ENCODE assay signal across 11 cellular contexts in genomic region chr6:109001554-109001953, GRCh38.
DNase-seq lines count a peak whose midpoint lies in the region; ATAC-seq and TF ChIP-seq lines count a peak whose summit lies in the region.
"Had no signal": no experiment of that assay in that cellular context is flagged by ENCODE, and none has a peak within 500 bp of the region (broad histone marks: within the 10 kb centered on the region; RNA-seq: fewer than 3 reads in every experiment).

No MANE protein-coding gene starts in this region.

- ATAC-seq in right cardiac atrium (peak in 1 of 2 donors; percentile 33), GM23338 (no peak)
- ATAC-seq in stimulated activated effector memory CD8-positive, alpha-beta T cell treated with anti-CD3 and anti-CD28 coated beads, Interleukin-12 subunit alpha, Interleukin-12 subunit beta, amount 100 ng/mL, for 72 hours, result no peak
- ATAC-seq: stimulated activated memory B cell treated with anti-CD40 and anti-IgM and Interleukin-4, amounts not matched to agents 10 μg/mL and 1 μg/mL and 100 μg/mL, for 72 hours had no signal

- H3K9me3 ChIP-seq in Loucy (ENCODE audit: insufficient read depth, low read depth, low read length), result no peaks in the 10 kb centered on the region
- H3K9me3 ChIP-seq in SK-N-MC (ENCODE audit: low read depth, low read length), result no peaks in the 10 kb centered on the region
- H3K9me3 ChIP-seq in right cardiac atrium (ENCODE audit: control insufficient read depth, low read length), result no peaks in the 10 kb centered on the region

- no peak overlapping the region for H2AFZ ChIP-seq in Loucy (ENCODE audit: low read length)
- H2AFZ ChIP-seq in GM23338, result no peak overlapping the region

- H3K79me2 ChIP-seq in Loucy (ENCODE audit: insufficient read depth, low read length) (peaks cover 29% of the 10 kb centered on the region), GM23338 (replicated peaks; ENCODE audit: insufficient read depth) (peaks cover 32% of the 10 kb centered on the region)

- H3K4me3 ChIP-seq in Loucy (ENCODE audit: low read length, poor library complexity, severe bottlenecking) (no peak overlapping the region), SK-N-MC (peak overlapping the region; percentile 44), right cardiac atrium (ENCODE audit: low read length) (peak overlapping the region; percentile 26), GM23338 (no peak overlapping the region)

- H4K20me1 ChIP-seq in Loucy (ENCODE audit: insufficient read depth, low read length, poor library complexity, severe bottlenecking) (no peaks in the 10 kb centered on the region), GM23338 (replicated peaks; ENCODE audit: insufficient read depth) (peaks cover 3% of the 10 kb centered on the region; the same call in 1 of the 2 replicates)

- 63% methylated on average over 2 of the region's 2 CpGs for WGBS in right cardiac atrium

- H3K4me2 ChIP-seq in Loucy (ENCODE audit: low read depth, low read length, poor library complexity, severe bottlenecking) (peak overlapping the region; percentile 31), GM23338 (no peak overlapping the region)

- H3K9ac ChIP-seq in Loucy (ENCODE audit: low read depth, low read length, poor library complexity, severe bottlenecking), result no peak overlapping the region
- peak overlapping the region; percentile 13 for H3K9ac ChIP-seq in SK-N-MC (ENCODE audit: insufficient read length)

- peaks cover 17% of the 10 kb centered on the region for H3K4me1 Mint-ChIP-seq in stimulated activated effector memory CD8-positive, alpha-beta T cell treated with anti-CD3 and anti-CD28 coated beads, Interleukin-12 subunit alpha, Interleukin-12 subunit beta, amount 100 ng/mL, for 72 hours
- H3K4me1 Mint-ChIP-seq in GM23338, result peaks cover 4% of the 10 kb centered on the region
- H3K4me1 Mint-ChIP-seq: stimulated activated memory B cell treated with anti-CD40 and anti-IgM and Interleukin-4, amounts not matched to agents 10 μg/mL and 1 μg/mL and 100 μg/mL, for 72 hours had no signal

- H3K4me1 ChIP-seq in Loucy (ENCODE audit: insufficient read depth, low read length, poor library complexity, severe bottlenecking) (peaks cover 32% of the 10 kb centered on the region), right cardiac atrium (ENCODE audit: control insufficient read depth, insufficient read depth, low read length) (peaks cover 1% of the 10 kb centered on the region), GM23338 (ENCODE audit: insufficient read depth) (peaks cover 2% of the 10 kb centered on the region; the same call in 1 of the 2 replicates)

- no peaks in the 10 kb centered on the region for H3K9me3 Mint-ChIP-seq in stimulated activated effector memory CD8-positive, alpha-beta T cell treated with anti-CD3 and anti-CD28 coated beads, Interleukin-12 subunit alpha, Interleukin-12 subunit beta, amount 100 ng/mL, for 72 hours
- no peaks in the 10 kb centered on the region for H3K9me3 Mint-ChIP-seq in GM23338
- H3K9me3 Mint-ChIP-seq: activated T-cell treated with anti-CD3 and anti-CD28 coated beads, Interleukin-2, amount 50 U/mL, for 24 hours; stimulated activated memory B cell treated with anti-CD40 and anti-IgM and Interleukin-4, amounts not matched to agents 10 μg/mL and 1 μg/mL and 100 μg/mL, for 72 hours had no signal

- H3K27me3 Mint-ChIP-seq in GM23338 (ENCODE audit: insufficient read depth, low read depth, poor library complexity), result no peaks in the 10 kb centered on the region
- H3K27me3 Mint-ChIP-seq: activated T-cell treated with anti-CD3 and anti-CD28 coated beads, Interleukin-2, amount 50 U/mL, for 24 hours; stimulated activated memory B cell treated with anti-CD40 and anti-IgM and Interleukin-4, amounts not matched to agents 10 μg/mL and 1 μg/mL and 100 μg/mL, for 72 hours had no signal

- peak overlapping the region; percentile 74 for H3K27ac ChIP-seq in SK-N-MC
- no peak overlapping the region for H3K27ac ChIP-seq in right cardiac atrium (ENCODE audit: low read length)
- no peak overlapping the region for H3K27ac ChIP-seq in GM23338 (ENCODE audit: low read depth)
- H3K27ac ChIP-seq: HL-60 had no signal

- H3F3A ChIP-seq in Loucy (ENCODE audit: low read depth) (no peaks in the 10 kb centered on the region), GM23338 (replicated peaks; ENCODE audit: low read depth) (no peaks in the 10 kb centered on the region)

- H3K36me3 ChIP-seq in Loucy (ENCODE audit: insufficient read depth, low read length) (peaks cover 35% of the 10 kb centered on the region; the same call in 1 of the 2 replicates), SK-N-MC (ENCODE audit: insufficient read depth, low read length) (peaks cover 3% of the 10 kb centered on the region; the same call in 1 of the 2 replicates), GM23338 (ENCODE audit: insufficient read depth) (peaks cover 5% of the 10 kb centered on the region; the same call in 1 of the 2 replicates)

- H3K9me2 ChIP-seq in Loucy (replicated peaks; ENCODE audit: low read depth, low read length), result no peaks in the 10 kb centered on the region
- H3K9me2 ChIP-seq in GM23338 (ENCODE audit: insufficient read depth), result no peaks in the 10 kb centered on the region

- intact Hi-C loops in right cardiac atrium (cut with DNase I), result loop anchor here in 3 of 4 donors (10.0 kb wide), 3 partner anchors 53 to 63 kb away; no protein-coding TSS in a partner anchor

- peaks cover 41% of the 10 kb centered on the region for H3K36me3 Mint-ChIP-seq in stimulated activated effector memory CD8-positive, alpha-beta T cell treated with anti-CD3 and anti-CD28 coated beads, Interleukin-12 subunit alpha, Interleukin-12 subunit beta, amount 100 ng/mL, for 72 hours
- peaks cover 8% of the 10 kb centered on the region; the same call in 2 of the 3 replicates for H3K36me3 Mint-ChIP-seq in GM23338 (ENCODE audit: low read depth)

- peak; percentile 48 for DNase-seq in SK-N-MC (ENCODE audit: low read depth, low spot score)
- DNase-seq in right cardiac atrium, result no peak
- no peak for DNase-seq in stimulated activated effector memory CD8-positive, alpha-beta T cell treated with anti-CD3 and anti-CD28 coated beads, Interleukin-12 subunit alpha, Interleukin-12 subunit beta, amount 100 ng/mL, for 72 hours (ENCODE audit: low spot score in 2 of 2)
- DNase-seq in activated CD8-positive, alpha-beta memory T cell treated with anti-CD3 and anti-CD28 coated beads, Interleukin-2, amount 50 U/mL, for 48 hours, result no peak
- no peak for DNase-seq in GM23338 (ENCODE audit: low spot score)
- DNase-seq in stimulated activated CD4-positive, alpha-beta T cell treated with anti-CD3 and anti-CD28 coated beads, Interleukin-15, amount 100 ng/mL, for 24 hours, result no peak
- DNase-seq: activated T-cell treated with anti-CD3 and anti-CD28 coated beads, Interleukin-2, amount 50 U/mL, for 24 hours; central memory CD4-positive, alpha-beta T cell had no signal

- no peak for TF ChIP-seq CTCF in Loucy (conservative IDR thresholded peaks at IDR 0.05; ENCODE audit: low read length)
- no peak for TF ChIP-seq CTCF in GM23338 (conservative IDR thresholded peaks at IDR 0.05; ENCODE audit: low read depth in 2 of 2)

- H3K27me3 ChIP-seq in Loucy (ENCODE audit: insufficient read depth, low read length, poor library complexity, severe bottlenecking), result no peaks in the 10 kb centered on the region
- no peaks in the 10 kb centered on the region for H3K27me3 ChIP-seq in right cardiac atrium (ENCODE audit: control insufficient read depth, insufficient read depth)
- H3K27me3 ChIP-seq in GM23338 (ENCODE audit: insufficient read depth), result no peaks in the 10 kb centered on the region

- peak overlapping the region; percentile 21 for H3K4me3 Mint-ChIP-seq in stimulated activated effector memory CD8-positive, alpha-beta T cell treated with anti-CD3 and anti-CD28 coated beads, Interleukin-12 subunit alpha, Interleukin-12 subunit beta, amount 100 ng/mL, for 72 hours
- no peak overlapping the region for H3K4me3 Mint-ChIP-seq in GM23338
- H3K4me3 Mint-ChIP-seq: activated T-cell treated with anti-CD3 and anti-CD28 coated beads, Interleukin-2, amount 50 U/mL, for 24 hours; stimulated activated memory B cell treated with anti-CD40 and anti-IgM and Interleukin-4, amounts not matched to agents 10 μg/mL and 1 μg/mL and 100 μg/mL, for 72 hours had no signal

- no peak overlapping the region for H3K27ac Mint-ChIP-seq in stimulated activated effector memory CD8-positive, alpha-beta T cell treated with anti-CD3 and anti-CD28 coated beads, Interleukin-12 subunit alpha, Interleukin-12 subunit beta, amount 100 ng/mL, for 72 hours
- H3K27ac Mint-ChIP-seq in GM23338, result no peak overlapping the region
- H3K27ac Mint-ChIP-seq: activated T-cell treated with anti-CD3 and anti-CD28 coated beads, Interleukin-2, amount 50 U/mL, for 24 hours; stimulated activated memory B cell treated with anti-CD40 and anti-IgM and Interleukin-4, amounts not matched to agents 10 μg/mL and 1 μg/mL and 100 μg/mL, for 72 hours had no signal

TF ChIP-seq in GM23338, 12 proteins besides CTCF, POLR2A, EP300 and RAD21 (continues in another document):
- no peak for TF ChIP-seq STAT1 (IDR thresholded peaks at IDR 0.05; ENCODE audit: unreplicated experiment)

Comparison
In these comparisons a context has a peak if more than half of its experiments do, and no peak if none do; other contexts are left out.
1. H3K4me3 ChIP-seq: peak in SK-N-MC (single experiment) and right cardiac atrium (single experiment); none in Loucy (single experiment) and GM23338 (single experiment).